Comparison of ENCODE assay signal across 9 cellular contexts in the genomic region with DNA sequence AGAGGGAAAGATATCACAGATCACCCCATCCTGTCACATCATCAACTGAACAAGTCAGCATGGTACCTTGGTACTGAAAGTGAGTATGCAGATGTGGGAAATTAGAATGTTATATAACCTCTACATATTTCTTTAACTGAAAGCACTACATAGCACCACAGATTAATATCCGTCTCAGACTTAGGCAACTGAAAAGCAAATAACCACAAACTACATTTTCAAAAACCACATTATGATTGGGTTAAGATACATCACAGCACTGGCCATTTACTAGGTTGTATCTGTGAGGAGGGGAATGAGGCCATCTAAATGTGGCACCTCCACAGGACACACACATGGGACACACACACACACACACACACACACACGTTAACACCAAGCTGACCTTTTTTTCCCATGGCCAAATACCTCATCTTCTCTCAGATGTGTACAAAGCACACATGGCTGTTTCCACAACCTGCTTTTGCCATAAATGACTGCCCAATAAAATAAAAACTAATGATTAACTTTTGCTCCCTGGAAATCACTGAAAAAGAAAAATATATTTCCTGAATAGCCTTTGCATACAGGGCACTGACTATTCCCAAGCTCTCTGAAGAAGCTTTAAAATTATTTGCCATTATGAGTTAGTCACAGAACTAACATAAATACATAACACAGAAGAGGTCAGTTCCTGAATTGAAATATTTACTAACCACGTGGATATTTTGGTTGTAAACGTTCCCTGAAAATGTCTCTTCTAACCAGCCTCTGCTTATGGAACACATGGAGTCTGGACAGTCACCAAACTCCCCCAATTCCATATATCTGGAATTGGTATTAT.
DNase-seq lines count a peak whose midpoint lies in the region; ATAC-seq, FAIRE-seq and TF ChIP-seq lines count a peak whose summit lies in the region.
"Had no signal": no experiment of that assay in that cellular context is flagged by ENCODE, and none has a peak within 500 bp of the region (broad histone marks: within the 10 kb centered on the region; RNA-seq: fewer than 3 reads in every experiment).

No MANE protein-coding gene starts in this region.

- H3K27ac Mint-ChIP-seq in activated naive CD8-positive, alpha-beta T cell treated with anti-CD3 and anti-CD28 coated beads, Interleukin-2, amount 50 U/mL, for 24 hours, result peak overlapping the region; percentile 24

- TF ChIP-seq POLR2A in HepG2 (IDR thresholded peaks at IDR 0.05; ENCODE audit: insufficient read depth in 1 of 2, low read depth in 2 of 2, low read length in 2 of 2), result no peak

- no peaks in the 10 kb centered on the region for H4K20me1 ChIP-seq in HepG2 (ENCODE audit: insufficient read depth, low read length)

- in situ Hi-C loops in HepG2 (cut with HindIII; ENCODE audit: extremely low pct_ligation_motif_present, low pct_unique_long_range_greater_than_20kb), result no loop called here

- no peak overlapping the region for H3K4me2 ChIP-seq in HepG2 (ENCODE audit: low read depth, low read length)

- CTCF ChIA-PET in HepG2 (lab: Yijun Ruan, JAX; ENCODE audit: low intra/inter-chr PET ratio, low total read pairs), result no interaction called here

- H3K9me3 ChIP-seq in liver (ENCODE audit: control insufficient read depth in 4 of 4, low read length in 3 of 4) (no peaks in the 10 kb centered on the region), HepG2 (ENCODE audit: low read length) (no peaks in the 10 kb centered on the region)

- no peaks in the 10 kb centered on the region for H3K9me3 Mint-ChIP-seq in activated naive CD8-positive, alpha-beta T cell treated with anti-CD3 and anti-CD28 coated beads, Interleukin-2, amount 50 U/mL, for 24 hours

- H3K9ac ChIP-seq in liver (ENCODE audit: low read depth in 1 of 2, low read length in 2 of 2) (no peak overlapping the region), HepG2 (ENCODE audit: insufficient read depth, low read depth, low read length) (no peak overlapping the region)

- no peak for TF ChIP-seq EP300 in HepG2 (IDR thresholded peaks at IDR 0.05; ENCODE audit: low read depth in 2 of 2, low read length in 2 of 2)
- no peak for TF ChIP-seq EP300 in HepG2 (CRISPR knock-in tag; IDR thresholded peaks at IDR 0.05; ENCODE audit: borderline replicate concordance)

- TF ChIP-seq RAD21 in liver (IDR thresholded peaks at IDR 0.05), result peak; percentile 47 to 57
- no peak for TF ChIP-seq RAD21 in HepG2 (CRISPR knock-in tag; IDR thresholded peaks at IDR 0.05)

- no peaks in the 10 kb centered on the region for H3K27me3 Mint-ChIP-seq in activated naive CD8-positive, alpha-beta T cell treated with anti-CD3 and anti-CD28 coated beads, Interleukin-2, amount 50 U/mL, for 24 hours

- intact Hi-C loops in HepG2 (cut with micrococcal nuclease; ENCODE audit: unreplicated experiment), result no loop called here

- POLR2A ChIA-PET in HepG2 (lab: Yijun Ruan, JAX), result no interaction called here

- ATAC-seq in HepG2, result no peak
- ATAC-seq in HG03066 (IDR thresholded peaks at IDR 0.05; ENCODE audit: low read depth, unreplicated experiment), result peak; percentile 53
- no peak for ATAC-seq in activated naive CD8-positive, alpha-beta T cell treated with anti-CD3 and anti-CD28 coated beads, Interleukin-2, amount 50 U/mL, for 24 hours

- H3K79me2 ChIP-seq in HepG2 (ENCODE audit: insufficient read depth, low read length), result no peaks in the 10 kb centered on the region

- H2AFZ ChIP-seq in HepG2 (ENCODE audit: low read length), result no peak overlapping the region

- no peak overlapping the region for H3K4me3 Mint-ChIP-seq in activated naive CD8-positive, alpha-beta T cell treated with anti-CD3 and anti-CD28 coated beads, Interleukin-2, amount 50 U/mL, for 24 hours

- H3K27ac ChIP-seq in liver (ENCODE audit: low read depth in 1 of 2, low read length in 2 of 2), result peak overlapping the region; percentile 35 to 54
- H3K27ac ChIP-seq in HepG2 (ENCODE audit: extremely low read length, insufficient read depth, low read length), result no peak overlapping the region

- DNase-seq in HepG2 (ENCODE audit: low spot score) (no peak), A172 (ENCODE audit: low spot score) (no peak), NCI-H748 (lab: John Stamatoyannopoulos, UW; ENCODE audit: unreplicated experiment) (no peak), cerebellar cortex (ENCODE audit: low spot score) (no peak), NCI-H146 treated with DMSO at 0.1 percent for 48 hours (lab: John Stamatoyannopoulos, UW; ENCODE audit: unreplicated experiment) (no peak)
- DNase-seq in activated naive CD8-positive, alpha-beta T cell treated with anti-CD3 and anti-CD28 coated beads, Interleukin-2, amount 50 U/mL, for 24 hours, result no peak
- DNase-seq: NCI-H1436 treated with DMSO at 0.1 percent for 48 hours had no signal

- H3K4me1 ChIP-seq in liver (ENCODE audit: control insufficient read depth in 4 of 4, insufficient read depth in 4 of 4, low read length in 3 of 4) (peaks cover 6 to 20% (median 6%) of the 10 kb centered on the region in 4 donors), HepG2 (ENCODE audit: insufficient read depth, low read length) (peaks cover 14% of the 10 kb centered on the region)

- no peak for FAIRE-seq in HepG2 (lab: Jason Lieb, UNC)

- no peak overlapping the region for H3K4me3 ChIP-seq in liver (ENCODE audit: low read depth in 1 of 3, low read length in 3 of 3)
- no peak overlapping the region for H3K4me3 ChIP-seq in HepG2 (replicated peaks in 1 of 3; ENCODE audit: insufficient read depth in 1 of 3, low read depth in 2 of 3, low read length in 3 of 3)

- no TSS peak for BruUV-seq in HepG2 (replicated peaks; lab: Mats Ljungman, UMichigan)

- H3K36me3 ChIP-seq in liver (ENCODE audit: control insufficient read depth in 4 of 4, insufficient read depth in 3 of 4, low read depth in 1 of 4, low read length in 3 of 4), result peaks cover 0 to 20% (median 15%) of the 10 kb centered on the region in 4 donors
- H3K36me3 ChIP-seq in HepG2 (replicated peaks in 1 of 2; ENCODE audit: control insufficient read depth in 1 of 2, insufficient read depth in 2 of 2, low read length in 2 of 2), result peaks cover 3 to 14% of the 10 kb centered on the region in 2 experiments

- WGBS in liver, result 29% methylated on average over 4 of the region's 4 CpGs
- WGBS in HepG2 (ENCODE audit: low lambda C conversion rate), result 76% methylated on average over 4 of the region's 4 CpGs

- H3K36me3 Mint-ChIP-seq in activated naive CD8-positive, alpha-beta T cell treated with anti-CD3 and anti-CD28 coated beads, Interleukin-2, amount 50 U/mL, for 24 hours (ENCODE audit: low read depth), result peaks cover 25% of the 10 kb centered on the region

- TF ChIP-seq CTCF in liver (IDR thresholded peaks at IDR 0.05; ENCODE audit: low read depth, low read length, missing input control) (no peak), HepG2 (CRISPR knock-in tag; IDR thresholded peaks at IDR 0.05) (no peak)

- H3K27me3 ChIP-seq in liver (ENCODE audit: control insufficient read depth in 4 of 4, insufficient read depth in 4 of 4, low read length in 3 of 4) (no peaks in the 10 kb centered on the region), HepG2 (ENCODE audit: control insufficient read depth in 1 of 2, insufficient read depth in 2 of 2, low read length in 2 of 2) (no peaks in the 10 kb centered on the region)

- peaks cover 53% of the 10 kb centered on the region for H3K4me1 Mint-ChIP-seq in activated naive CD8-positive, alpha-beta T cell treated with anti-CD3 and anti-CD28 coated beads, Interleukin-2, amount 50 U/mL, for 24 hours

TF ChIP-seq in liver, 16 proteins besides CTCF, POLR2A, EP300 and RAD21 (continues in another document):
- TF ChIP-seq GABPA (IDR thresholded peaks at IDR 0.05 in 1 of 2, conservative IDR thresholded peaks at IDR 0.05 in 1 of 2) (no peak), SP1 (IDR thresholded peaks at IDR 0.05) (peak; percentile 86), YY1 (IDR thresholded peaks at IDR 0.05) (peak; percentile 81), EGR1 (IDR thresholded peaks at IDR 0.05; ENCODE audit: low read depth in 2 of 2) (no peak), HNF4G (IDR thresholded peaks at IDR 0.05) (no peak), NR2F2 (IDR thresholded peaks at IDR 0.05) (peak; percentile 53), ZBTB33 (IDR thresholded peaks at IDR 0.05) (no peak)

TF ChIP-seq in HepG2, 621 proteins besides CTCF, POLR2A, EP300 and RAD21:
- TF ChIP-seq AGO1 (IDR thresholded peaks at IDR 0.05; ENCODE audit: low read depth, low read length, poor library complexity, severe bottlenecking) (no peak), SUZ12 (IDR thresholded peaks at IDR 0.05; ENCODE audit: low read depth, low read length) (no peak)
TF ChIP-seq in HepG2: peak in this region for 0.
